ENCODE assay signal across 24 cellular contexts in the genomic region with DNA sequence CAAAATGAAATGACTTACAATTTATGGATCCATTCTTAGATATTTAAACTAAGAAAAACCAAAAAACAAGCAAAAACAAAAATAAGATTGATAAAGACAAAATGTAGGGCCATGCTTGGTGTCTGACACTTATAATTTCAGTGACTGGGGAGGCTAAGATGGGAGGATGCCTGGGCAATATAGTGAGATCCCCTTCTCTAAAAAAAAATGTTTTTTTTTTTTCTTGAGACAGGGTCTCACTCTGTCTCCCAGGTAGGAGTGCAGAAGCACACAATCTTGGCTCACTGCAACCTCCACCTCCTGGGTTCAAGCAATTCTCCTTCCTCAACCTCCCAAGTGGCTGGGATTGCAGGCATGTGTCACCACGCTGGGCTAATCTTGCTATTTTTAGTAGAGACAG.
DNase-seq lines count a peak whose midpoint lies in the region; ATAC-seq, FAIRE-seq and TF ChIP-seq lines count a peak whose summit lies in the region.
"Had no signal": no experiment of that assay in that cellular context is flagged by ENCODE, and none has a peak within 500 bp of the region (broad histone marks: within the 10 kb centered on the region; RNA-seq: fewer than 3 reads in every experiment).

No MANE protein-coding gene starts in this region.

- peak overlapping the region; percentile 72 for H3K27ac Mint-ChIP-seq in T-helper 2 cell treated with Interferon-gamma antibody and Interleukin-4, amounts not matched to agents 5 μg/mL and 100 μg/mL, for 36 hours
- H3K27ac Mint-ChIP-seq in natural killer cell = peak overlapping the region in 1 of 2 donors; percentile 46
- H3K27ac Mint-ChIP-seq in natural killer cell treated with Interleukin-12 subunit alpha and Interleukin-12 subunit beta and Interleukin-15 and Interleukin-18, amount 100 ng/mL, for 72 hours = no peak overlapping the region
- peak overlapping the region; percentile 58 for H3K27ac Mint-ChIP-seq in activated T-helper 2 cell treated with anti-CD3 and anti-CD28 coated beads, Interferon-gamma antibody, Interleukin-2, Interleukin-4, amounts not matched to agents 10 μg/mL and 5 μg/mL and 100 μg/mL, durations not matched to agents 14 hours and 24 hours and 36 hours
- H3K27ac Mint-ChIP-seq in activated T-helper 1 cell treated with anti-CD3 and anti-CD28 coated beads, Interleukin-12 subunit alpha, Interleukin-12 subunit beta, Interleukin-2, Interleukin-4 antibody, amounts not matched to agents 30 ng/mL and 10 ng/mL and 1 ng/mL, durations not matched to agents 14 hours and 24 hours and 36 hours = no peak overlapping the region
- H3K27ac Mint-ChIP-seq: CD14-positive monocyte had no signal

- H3K56ac ChIP-seq in H1 (replicated peaks; ENCODE audit: insufficient read length, low read depth, low read length) = no peak overlapping the region

- CTCF ChIA-PET in H1 (lab: Charles Lee; ENCODE audit: partially characterized antibody) = interaction anchor here (0.8 to 1.5 kb wide), 3 partner anchors 9 to 21 kb away, joined by 3 read pairs; a partner anchor contains a TSS

- no peak for TF ChIP-seq POLR2A in H1 (IDR thresholded peaks at IDR 0.05; ENCODE audit: control extremely low read depth in 1 of 2, low read depth in 2 of 2, low read length in 2 of 2)

- H4K5ac ChIP-seq in H1 (ENCODE audit: insufficient read length, low read depth, low read length) = no peak overlapping the region

- no peak overlapping the region for H4K91ac ChIP-seq in H1 (replicated peaks; ENCODE audit: insufficient read length, low read length)

- H3K14ac ChIP-seq in H1 (ENCODE audit: insufficient read length) = no peak overlapping the region

- no peak overlapping the region for H2BK5ac ChIP-seq in H1 (ENCODE audit: low read depth, low read length)

- no peak for TF ChIP-seq EP300 in H1 (IDR thresholded peaks at IDR 0.05; ENCODE audit: borderline replicate concordance in 1 of 2, low read depth in 2 of 2, low read length in 2 of 2)

- H3K23ac ChIP-seq in H1 (ENCODE audit: insufficient read length) = no peak overlapping the region

- ATAC-seq in natural killer cell = no peak
- no peak for ATAC-seq in natural killer cell treated with Interleukin-12 subunit alpha and Interleukin-12 subunit beta and Interleukin-15 and Interleukin-18, amount 100 ng/mL, for 72 hours
- ATAC-seq: A549 had no signal

- H3K4me3 ChIP-seq in H1 (ENCODE audit: extremely low read depth in 1 of 4, insufficient read depth in 2 of 4, low read depth in 3 of 4, low read length in 4 of 4) = no peak overlapping the region
- H3K4me3 ChIP-seq: A549, BLaER1 had no signal

- no peak for DNase-seq in T-helper 2 cell treated with Interferon-gamma antibody and Interleukin-4, amounts not matched to agents 5 μg/mL and 100 μg/mL, for 36 hours (ENCODE audit: low spot score)
- DNase-seq in T-helper 2 cell (no peak), natural killer cell (no peak), H1 (ENCODE audit: low read depth in 1 of 2, low spot score in 2 of 2) (no peak), AG20443 (ENCODE audit: low spot score) (no peak)
- DNase-seq in natural killer cell treated with Interleukin-12 subunit alpha and Interleukin-12 subunit beta and Interleukin-15 and Interleukin-18, amount 100 ng/mL, for 72 hours (ENCODE audit: low spot score) = no peak
- DNase-seq in activated T-helper 2 cell treated with anti-CD3 and anti-CD28 coated beads, Interferon-gamma antibody, Interleukin-2, Interleukin-4, amounts not matched to agents 10 μg/mL and 5 μg/mL and 100 μg/mL, durations not matched to agents 14 hours and 24 hours and 36 hours (ENCODE audit: low spot score) = no peak
- no peak for DNase-seq in activated T-helper 1 cell treated with anti-CD3 and anti-CD28 coated beads, Interleukin-12 subunit alpha, Interleukin-12 subunit beta, Interleukin-2, Interleukin-4 antibody, amounts not matched to agents 30 ng/mL and 10 ng/mL and 1 ng/mL, durations not matched to agents 14 hours and 24 hours and 36 hours (ENCODE audit: low spot score)
- DNase-seq: BE2C; C1 segment of cervical spinal cord; CD4-positive, alpha-beta memory T cell; CD4-positive, CD25-positive, alpha-beta regulatory T cell; CD8-positive, alpha-beta memory T cell; COR-L47; DMS79 treated with DMSO at 0.1 percent for 48 hours; GF-D8 had no signal

- H3K36me3 Mint-ChIP-seq in T-helper 2 cell treated with Interferon-gamma antibody and Interleukin-4, amounts not matched to agents 5 μg/mL and 100 μg/mL, for 36 hours (ENCODE audit: low read depth) = peaks cover 3% of the 10 kb centered on the region
- no peaks in the 10 kb centered on the region for H3K36me3 Mint-ChIP-seq in natural killer cell
- H3K36me3 Mint-ChIP-seq in natural killer cell treated with Interleukin-12 subunit alpha and Interleukin-12 subunit beta and Interleukin-15 and Interleukin-18, amount 100 ng/mL, for 72 hours = no peaks in the 10 kb centered on the region
- H3K36me3 Mint-ChIP-seq in activated T-helper 2 cell treated with anti-CD3 and anti-CD28 coated beads, Interferon-gamma antibody, Interleukin-2, Interleukin-4, amounts not matched to agents 10 μg/mL and 5 μg/mL and 100 μg/mL, durations not matched to agents 14 hours and 24 hours and 36 hours (ENCODE audit: low read depth) = no peaks in the 10 kb centered on the region
- H3K36me3 Mint-ChIP-seq in activated T-helper 1 cell treated with anti-CD3 and anti-CD28 coated beads, Interleukin-12 subunit alpha, Interleukin-12 subunit beta, Interleukin-2, Interleukin-4 antibody, amounts not matched to agents 30 ng/mL and 10 ng/mL and 1 ng/mL, durations not matched to agents 14 hours and 24 hours and 36 hours (ENCODE audit: low read depth) = peaks cover 2% of the 10 kb centered on the region
- H3K36me3 Mint-ChIP-seq: CD14-positive monocyte; CD4-positive, alpha-beta memory T cell; CD4-positive, CD25-positive, alpha-beta regulatory T cell had no signal

- no peaks in the 10 kb centered on the region for H3K9me3 Mint-ChIP-seq in T-helper 2 cell treated with Interferon-gamma antibody and Interleukin-4, amounts not matched to agents 5 μg/mL and 100 μg/mL, for 36 hours
- no peaks in the 10 kb centered on the region for H3K9me3 Mint-ChIP-seq in natural killer cell
- no peaks in the 10 kb centered on the region for H3K9me3 Mint-ChIP-seq in natural killer cell treated with Interleukin-12 subunit alpha and Interleukin-12 subunit beta and Interleukin-15 and Interleukin-18, amount 100 ng/mL, for 72 hours
- H3K9me3 Mint-ChIP-seq in activated T-helper 2 cell treated with anti-CD3 and anti-CD28 coated beads, Interferon-gamma antibody, Interleukin-2, Interleukin-4, amounts not matched to agents 10 μg/mL and 5 μg/mL and 100 μg/mL, durations not matched to agents 14 hours and 24 hours and 36 hours = no peaks in the 10 kb centered on the region
- no peaks in the 10 kb centered on the region for H3K9me3 Mint-ChIP-seq in activated T-helper 1 cell treated with anti-CD3 and anti-CD28 coated beads, Interleukin-12 subunit alpha, Interleukin-12 subunit beta, Interleukin-2, Interleukin-4 antibody, amounts not matched to agents 30 ng/mL and 10 ng/mL and 1 ng/mL, durations not matched to agents 14 hours and 24 hours and 36 hours
- H3K9me3 Mint-ChIP-seq: CD4-positive, alpha-beta memory T cell; CD4-positive, CD25-positive, alpha-beta regulatory T cell; CD8-positive, alpha-beta memory T cell had no signal

- H3K4ac ChIP-seq in H1 (replicated peaks; ENCODE audit: insufficient read length, low read depth, low read length) = no peak overlapping the region

- no peaks in the 10 kb centered on the region for H3K9me3 ChIP-seq in H1 (ENCODE audit: insufficient read depth in 2 of 2, low read depth in 1 of 2, low read length in 1 of 2)
- H3K9me3 ChIP-seq: A549, BE2C had no signal

- H3K4me3 Mint-ChIP-seq in T-helper 2 cell treated with Interferon-gamma antibody and Interleukin-4, amounts not matched to agents 5 μg/mL and 100 μg/mL, for 36 hours = no peak overlapping the region
- H3K4me3 Mint-ChIP-seq in natural killer cell = peak overlapping the region; percentile 13
- H3K4me3 Mint-ChIP-seq in natural killer cell treated with Interleukin-12 subunit alpha and Interleukin-12 subunit beta and Interleukin-15 and Interleukin-18, amount 100 ng/mL, for 72 hours = no peak overlapping the region
- H3K4me3 Mint-ChIP-seq in activated T-helper 2 cell treated with anti-CD3 and anti-CD28 coated beads, Interferon-gamma antibody, Interleukin-2, Interleukin-4, amounts not matched to agents 10 μg/mL and 5 μg/mL and 100 μg/mL, durations not matched to agents 14 hours and 24 hours and 36 hours (ENCODE audit: low read depth) = no peak overlapping the region
- no peak overlapping the region for H3K4me3 Mint-ChIP-seq in activated T-helper 1 cell treated with anti-CD3 and anti-CD28 coated beads, Interleukin-12 subunit alpha, Interleukin-12 subunit beta, Interleukin-2, Interleukin-4 antibody, amounts not matched to agents 30 ng/mL and 10 ng/mL and 1 ng/mL, durations not matched to agents 14 hours and 24 hours and 36 hours
- H3K4me3 Mint-ChIP-seq: CD14-positive monocyte; CD4-positive, alpha-beta memory T cell had no signal

- WGBS in H1 (ENCODE audit: extremely low coverage in 1 of 2, insufficient coverage in 1 of 2, insufficient read length in 1 of 2, insufficient replicate concordance in 2 of 2, low coverage in 1 of 2, low lambda C conversion rate in 2 of 2, missing lambda C conversion rate in 1 of 2), 2 experiments = 70% methylated on average over 1 of the region's 1 CpG; no CpG with 5 or more reads in 1 of the 2 experiments

- no peak overlapping the region for H3K27ac ChIP-seq in H1 (ENCODE audit: low read depth, low read length)
- H3K27ac ChIP-seq: 22Rv1, A549, BLaER1 had no signal

- intact Hi-C loops in natural killer cell (cut with micrococcal nuclease) = no loop called here
- intact Hi-C loops in activated T-helper 2 cell treated with anti-CD3 and anti-CD28 coated beads, Interferon-gamma antibody, Interleukin-2, Interleukin-4, amounts not matched to agents 10 μg/mL and 5 μg/mL and 100 μg/mL, durations not matched to agents 14 hours and 24 hours and 36 hours (cut with micrococcal nuclease) = loop anchor here (5.0 to 10.0 kb wide), 2 partner anchors 105 to 148 kb away; a partner anchor contains a TSS
- intact Hi-C loops in activated T-helper 1 cell treated with anti-CD3 and anti-CD28 coated beads, Interleukin-12 subunit alpha, Interleukin-12 subunit beta, Interleukin-2, Interleukin-4 antibody, amounts not matched to agents 30 ng/mL and 10 ng/mL and 1 ng/mL, durations not matched to agents 14 hours and 24 hours and 36 hours (cut with micrococcal nuclease) = loop anchor here (5.0 kb wide), 1 partner anchor 133 kb away; no protein-coding TSS in a partner anchor

- H3K4me1 ChIP-seq in H1 (replicated peaks in 1 of 4; ENCODE audit: control insufficient read depth in 3 of 4, insufficient read depth in 4 of 4, low read length in 3 of 4) = peaks cover 0 to 6% (median 1%) of the 10 kb centered on the region in 4 experiments; a peak in 4 of 7 replicates

- H3K18ac ChIP-seq in H1 (ENCODE audit: extremely low read depth, low read length) = no peak overlapping the region

- H3K36me3 ChIP-seq in H1 (ENCODE audit: control insufficient read depth in 2 of 4, insufficient read depth in 4 of 4, low read length in 3 of 4) = no peaks in the 10 kb centered on the region
- H3K36me3 ChIP-seq: BE2C, BLaER1 had no signal

- no peak overlapping the region for H2BK15ac ChIP-seq in H1 (ENCODE audit: low read length)

- H3K27me3 ChIP-seq in H1 (replicated peaks in 1 of 4; ENCODE audit: control insufficient read depth in 3 of 4, extremely low read depth in 1 of 4, insufficient read depth in 3 of 4, low read length in 3 of 4) = no peaks in the 10 kb centered on the region
- H3K27me3 ChIP-seq: BE2C had no signal

- no peak for TF ChIP-seq RAD21 in H1 (IDR thresholded peaks at IDR 0.05 in 1 of 2, conservative IDR thresholded peaks at IDR 0.05 in 1 of 2; ENCODE audit: low read depth in 2 of 2, low read length in 2 of 2)

- no peak for FAIRE-seq in H1 (lab: Jason Lieb, UNC)
- FAIRE-seq: A549, D721Med, G401.6, GM12891, GM19239 had no signal

- no peak overlapping the region for H4K8ac ChIP-seq in H1 (ENCODE audit: extremely low read depth, insufficient read depth, low read length)

- no peak overlapping the region for H2BK120ac ChIP-seq in H1 (replicated peaks; ENCODE audit: low read depth, low read length)

- peaks cover 58% of the 10 kb centered on the region for H3K4me1 Mint-ChIP-seq in T-helper 2 cell treated with Interferon-gamma antibody and Interleukin-4, amounts not matched to agents 5 μg/mL and 100 μg/mL, for 36 hours (ENCODE audit: low read depth)
- peaks cover 27 to 41% of the 10 kb centered on the region in 2 donors for H3K4me1 Mint-ChIP-seq in natural killer cell
- H3K4me1 Mint-ChIP-seq in natural killer cell treated with Interleukin-12 subunit alpha and Interleukin-12 subunit beta and Interleukin-15 and Interleukin-18, amount 100 ng/mL, for 72 hours (ENCODE audit: low read depth in 2 of 2) = peaks cover 28 to 36% of the 10 kb centered on the region in 2 donors
- peaks cover 56% of the 10 kb centered on the region for H3K4me1 Mint-ChIP-seq in activated T-helper 2 cell treated with anti-CD3 and anti-CD28 coated beads, Interferon-gamma antibody, Interleukin-2, Interleukin-4, amounts not matched to agents 10 μg/mL and 5 μg/mL and 100 μg/mL, durations not matched to agents 14 hours and 24 hours and 36 hours (ENCODE audit: low read depth)
- peaks cover 45% of the 10 kb centered on the region for H3K4me1 Mint-ChIP-seq in activated T-helper 1 cell treated with anti-CD3 and anti-CD28 coated beads, Interleukin-12 subunit alpha, Interleukin-12 subunit beta, Interleukin-2, Interleukin-4 antibody, amounts not matched to agents 30 ng/mL and 10 ng/mL and 1 ng/mL, durations not matched to agents 14 hours and 24 hours and 36 hours (ENCODE audit: low read depth)

- H3K23me2 ChIP-seq in H1 (ENCODE audit: low read depth, low read length) = peaks cover 3% of the 10 kb centered on the region; the same call in 1 of the 2 replicates

- no peaks in the 10 kb centered on the region for H4K20me1 ChIP-seq in H1 (replicated peaks in 1 of 2; ENCODE audit: control insufficient read depth in 1 of 2, insufficient read depth in 2 of 2, low read length in 2 of 2)

- H3K79me2 ChIP-seq in H1 (ENCODE audit: control insufficient read depth in 1 of 2, insufficient read depth in 2 of 2, low read length in 2 of 2) = no peaks in the 10 kb centered on the region

- no peak overlapping the region for H3K4me2 ChIP-seq in H1 (ENCODE audit: insufficient read depth in 1 of 2, low read depth in 2 of 2, low read length in 2 of 2)
- H3K4me2 ChIP-seq: A549, BLaER1 had no signal

- no peak overlapping the region for H2BK20ac ChIP-seq in H1 (ENCODE audit: low read length)

- TF ChIP-seq CTCF in natural killer cell (IDR thresholded peaks at IDR 0.05) (no peak), H1 (IDR thresholded peaks at IDR 0.05; ENCODE audit: control extremely low read depth in 1 of 3, insufficient read depth in 1 of 3, low read depth in 1 of 3, low read length in 3 of 3) (no peak)

- no peak overlapping the region for H2AK5ac ChIP-seq in H1 (ENCODE audit: low read depth, low read length)

- no peak overlapping the region for H3K9ac ChIP-seq in H1 (replicated peaks in 1 of 4; ENCODE audit: extremely low read depth in 1 of 4, low read depth in 3 of 4, low read length in 3 of 4)
- H3K9ac ChIP-seq: BLaER1 had no signal

- POLR2A ChIA-PET in H1 (lab: Charles Lee; ENCODE audit: partially characterized antibody) = interaction anchor here (0.7 to 5.8 kb wide), 18 partner anchors 9 to 1692 kb away, joined by 3 to 109 read pairs (median 6); a partner anchor contains a TSS

- H3K79me1 ChIP-seq in H1 (ENCODE audit: low read depth, low read length) = no peaks in the 10 kb centered on the region

- no peaks in the 10 kb centered on the region for H3K27me3 Mint-ChIP-seq in T-helper 2 cell treated with Interferon-gamma antibody and Interleukin-4, amounts not matched to agents 5 μg/mL and 100 μg/mL, for 36 hours (ENCODE audit: low read depth)
- no peaks in the 10 kb centered on the region for H3K27me3 Mint-ChIP-seq in natural killer cell (ENCODE audit: low read depth in 2 of 2)
- no peaks in the 10 kb centered on the region for H3K27me3 Mint-ChIP-seq in natural killer cell treated with Interleukin-12 subunit alpha and Interleukin-12 subunit beta and Interleukin-15 and Interleukin-18, amount 100 ng/mL, for 72 hours
- no peaks in the 10 kb centered on the region for H3K27me3 Mint-ChIP-seq in activated T-helper 2 cell treated with anti-CD3 and anti-CD28 coated beads, Interferon-gamma antibody, Interleukin-2, Interleukin-4, amounts not matched to agents 10 μg/mL and 5 μg/mL and 100 μg/mL, durations not matched to agents 14 hours and 24 hours and 36 hours (ENCODE audit: low read depth)
- no peaks in the 10 kb centered on the region for H3K27me3 Mint-ChIP-seq in activated T-helper 1 cell treated with anti-CD3 and anti-CD28 coated beads, Interleukin-12 subunit alpha, Interleukin-12 subunit beta, Interleukin-2, Interleukin-4 antibody, amounts not matched to agents 30 ng/mL and 10 ng/mL and 1 ng/mL, durations not matched to agents 14 hours and 24 hours and 36 hours (ENCODE audit: insufficient read depth)
- H3K27me3 Mint-ChIP-seq: CD4-positive, alpha-beta memory T cell; CD8-positive, alpha-beta memory T cell had no signal

- no peak overlapping the region for H2AFZ ChIP-seq in H1 (ENCODE audit: low read length)

- H2BK12ac ChIP-seq in H1 (ENCODE audit: low read depth, low read length) = peak overlapping the region; percentile 44; the same call in 1 of the 2 replicates

Comparison
In these comparisons a context has a peak if more than half of its experiments do, and no peak if none do; other contexts are left out.
1. H3K27ac Mint-ChIP-seq: peak in T-helper 2 cell treated with Interferon-gamma antibody and Interleukin-4, amounts not matched to agents 5 μg/mL and 100 μg/mL, for 36 hours (single experiment) and activated T-helper 2 cell treated with anti-CD3 and anti-CD28 coated beads, Interferon-gamma antibody, Interleukin-2, Interleukin-4, amounts not matched to agents 10 μg/mL and 5 μg/mL and 100 μg/mL, durations not matched to agents 14 hours and 24 hours and 36 hours (single experiment); none in natural killer cell treated with Interleukin-12 subunit alpha and Interleukin-12 subunit beta and Interleukin-15 and Interleukin-18, amount 100 ng/mL, for 72 hours (0 of 2) and activated T-helper 1 cell treated with anti-CD3 and anti-CD28 coated beads, Interleukin-12 subunit alpha, Interleukin-12 subunit beta, Interleukin-2, Interleukin-4 antibody, amounts not matched to agents 30 ng/mL and 10 ng/mL and 1 ng/mL, durations not matched to agents 14 hours and 24 hours and 36 hours (single experiment).